ENCODE assay signal across 1 cellular context in genomic region chr16:25198021-25198420, GRCh38.
TF ChIP-seq lines count a peak whose summit lies in the region.

No MANE protein-coding gene starts in this region.

TF ChIP-seq in HepG2, 621 proteins besides CTCF, POLR2A, EP300 and RAD21:
- TF ChIP-seq MIXL1 (CRISPR knock-in tag; IDR thresholded peaks at IDR 0.05) (no peak), ZNF652 (CRISPR knock-in tag; IDR thresholded peaks at IDR 0.05; ENCODE audit: borderline replicate concordance, low read depth) (no peak), RBM22 (optimal IDR thresholded peaks at IDR 0.05; ENCODE audit: low read length) (no peak), BHLHE40 (IDR thresholded peaks at IDR 0.05; ENCODE audit: low read length) (no peak), EHMT2 (IDR thresholded peaks at IDR 0.05; ENCODE audit: borderline replicate concordance, low read depth, low read length) (no peak), ZNF280B (CRISPR knock-in tag; IDR thresholded peaks at IDR 0.05; ENCODE audit: borderline replicate concordance) (no peak), ZNF143 (CRISPR knock-in tag; IDR thresholded peaks at IDR 0.05) (no peak), UBTF (CRISPR knock-in tag; IDR thresholded peaks at IDR 0.05) (no peak), HMGXB3 (CRISPR knock-in tag; IDR thresholded peaks at IDR 0.05; ENCODE audit: borderline replicate concordance) (no peak), IKZF1 (IDR thresholded peaks at IDR 0.05) (no peak), MTF1 (CRISPR knock-in tag; IDR thresholded peaks at IDR 0.05) (no peak), GMEB2 (CRISPR knock-in tag; IDR thresholded peaks at IDR 0.05; ENCODE audit: low read depth) (no peak), PHF5A (CRISPR knock-in tag; IDR thresholded peaks at IDR 0.05; ENCODE audit: low read depth, unreplicated experiment) (no peak), ZFYVE20 (CRISPR knock-in tag; IDR thresholded peaks at IDR 0.05; ENCODE audit: borderline replicate concordance, low read depth) (no peak), ZNF362 (CRISPR knock-in tag; IDR thresholded peaks at IDR 0.05; ENCODE audit: borderline replicate concordance) (no peak), SNRNP70 (IDR thresholded peaks at IDR 0.05; ENCODE audit: low read depth, low read length) (no peak), ZBTB21 (CRISPR knock-in tag; IDR thresholded peaks at IDR 0.05) (no peak)
